ENCODE assay signal across 27 cellular contexts in the genomic region with DNA sequence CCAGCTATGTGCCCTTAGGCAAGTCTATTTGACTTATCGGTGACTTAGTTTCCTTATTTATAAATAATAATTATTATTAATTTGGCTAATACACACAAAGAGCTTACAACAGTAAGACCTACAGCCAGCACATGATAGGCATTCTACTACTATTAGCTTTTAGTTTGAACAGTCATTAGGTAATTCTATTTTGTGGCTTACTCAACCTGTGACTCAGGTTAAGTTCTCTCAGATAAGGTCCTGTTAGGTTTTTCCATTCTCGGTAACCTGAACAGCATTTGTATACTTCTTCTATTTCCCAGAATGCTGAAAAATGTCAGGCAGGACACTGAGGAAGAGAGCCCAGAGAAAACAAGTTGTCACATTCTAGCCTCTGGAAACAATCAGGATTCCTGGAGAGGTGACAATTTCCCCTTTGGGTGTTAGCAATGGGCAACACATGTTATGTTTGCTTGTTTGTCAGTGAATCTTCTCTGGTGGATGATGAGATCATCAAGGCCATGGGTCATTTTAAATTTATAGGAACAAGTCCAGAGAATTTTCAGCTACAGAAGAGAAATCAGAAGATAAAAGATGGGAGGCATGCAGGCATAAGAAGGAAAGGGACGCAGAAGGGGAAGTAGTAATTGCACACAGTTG.
"Had no signal": no experiment of that assay in that cellular context is flagged by ENCODE, and none has a peak within 500 bp of the region (broad histone marks: within the 10 kb centered on the region; RNA-seq: fewer than 3 reads in every experiment).

No MANE protein-coding gene starts in this region.

- H3K27me3 ChIP-seq: MG63 had no signal

- H3K9me3 ChIP-seq: MG63 had no signal

- H3K4me3 ChIP-seq: MG63, PC-9 had no signal

- H3K36me3 ChIP-seq: MG63, WERI-Rb-1 had no signal

- ATAC-seq: activated CD8-positive, alpha-beta T cell treated with anti-CD3 and anti-CD28 coated beads for 36 hours; activated T-cell treated with anti-CD3 and anti-CD28 coated beads, Interleukin-2, amount 50 U/mL, for 72 hours; activated T-helper 17 cell treated with anti-CD3 and anti-CD28 coated beads, Interleukin-2, amount 50 U/mL, for 72 hours had no signal

- DNase-seq: activated CD4-positive, alpha-beta T cell treated with anti-CD3 and anti-CD28 coated beads for 1 hour; activated CD4-positive, alpha-beta T cell treated with anti-CD3 and anti-CD28 coated beads for 48 hours; activated CD4-positive, CD25-positive, alpha-beta regulatory T cell; activated CD8-positive, alpha-beta T cell treated with anti-CD3 and anti-CD28 coated beads for 36 hours; activated effector memory CD4-positive, alpha-beta T cell treated with anti-CD3 and anti-CD28 coated beads, Interleukin-2, amount 50 U/mL, for 16 hours; activated naive CD4-positive, alpha-beta T cell; activated naive CD8-positive, alpha-beta T cell treated with anti-CD3 and anti-CD28 coated beads, Interleukin-2, amount 10 ng/mL, durations not matched to agents 7 days and 5 days; activated T-cell treated with anti-CD3 and anti-CD28 coated beads, Interleukin-2, amount 50 U/mL, for 1 hour; activated T-cell treated with anti-CD3 and anti-CD28 coated beads, Interleukin-2, amount 50 U/mL, for 72 hours; central memory CD4-positive, alpha-beta T cell; Kasumi-1; KG1; MG63; NCI-H1092; NCI-H1417; NCI-H146; NCI-H187; NCI-H2081 treated with DMSO at 0.1 percent for 48 hours; NCI-H345; NCI-H524 treated with DMSO at 0.1 percent for 48 hours; PC-9; Right ventricle myocardium superior; SW 1271; T1000; WERI-Rb-1 had no signal

- H3K27ac ChIP-seq: PC-9, RWPE1, WERI-Rb-1 had no signal

- H3K4me2 ChIP-seq: PC-9 had no signal

- H2AFZ ChIP-seq: PC-9 had no signal
